In the genomic region with DNA sequence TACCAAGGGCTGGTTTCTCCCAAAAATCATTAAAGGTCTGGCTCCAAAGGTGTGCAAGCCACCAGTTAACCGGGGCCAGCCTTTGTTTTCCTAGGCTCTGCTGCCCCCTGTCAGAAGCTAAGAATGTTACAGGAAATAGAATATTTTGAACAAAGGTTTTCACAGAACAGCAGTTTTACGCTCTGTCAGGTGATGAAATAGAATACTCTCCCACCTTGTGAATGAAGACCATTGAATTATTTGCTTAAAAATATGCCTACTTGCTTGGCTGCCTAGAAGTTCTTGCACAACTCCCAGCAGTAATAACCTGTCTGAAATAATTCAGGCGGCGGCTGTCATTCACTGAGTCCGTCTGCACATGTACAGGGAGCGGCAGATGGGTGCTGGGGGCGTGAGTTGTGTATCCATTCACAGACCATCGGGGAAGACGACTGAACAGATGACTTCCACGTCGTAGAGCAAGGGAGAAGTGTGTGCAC, we compare ENCODE assay signal across 8 cellular contexts. TPM values are rescaled to one million over a fixed set of nuclear protein-coding genes. Genes with fewer than 3 reads are reported as not detected.
DNase-seq lines count a peak whose midpoint lies in the region; ATAC-seq lines count a peak whose summit lies in the region.

No MANE protein-coding gene starts in this region.

- H3K4me1 ChIP-seq in HAP-1 (no peaks in the 10 kb centered on the region), mesendoderm (ENCODE audit: control insufficient read depth, low read depth, low read length) (no peaks in the 10 kb centered on the region)

- H3K79me2 ChIP-seq in mesendoderm (ENCODE audit: control insufficient read depth, insufficient read depth, low read length): no peaks in the 10 kb centered on the region

- no peak overlapping the region for H4K5ac ChIP-seq in mesendoderm (ENCODE audit: low read length)

- no peak for ATAC-seq in GM19467 (IDR thresholded peaks at IDR 0.05; ENCODE audit: unreplicated experiment)

- no peak overlapping the region for H2BK120ac ChIP-seq in mesendoderm (ENCODE audit: low read depth, low read length)

- H3K4me2 ChIP-seq in mesendoderm (ENCODE audit: low read length): no peak overlapping the region

- H3K4me3 ChIP-seq in HAP-1 (no peak overlapping the region), mesendoderm (ENCODE audit: low read length) (no peak overlapping the region)

- H4K8ac ChIP-seq in mesendoderm (ENCODE audit: low read depth, low read length): no peak overlapping the region

- no CpG with 5 or more reads among the region's 11 CpGs for WGBS in mesendoderm (ENCODE audit: extremely low coverage, insufficient coverage, low lambda C conversion rate)

- H3K4ac ChIP-seq in mesendoderm (ENCODE audit: low read depth, low read length): no peak overlapping the region

- H3K9ac ChIP-seq in mesendoderm (ENCODE audit: low read length): no peak overlapping the region

- in situ Hi-C loops in HAP-1 (cut with MboI; ENCODE audit: low sequenced_read_pairs): loop anchor here (25.0 kb wide), 1 partner anchor 591 kb away; a partner anchor contains a TSS

- no peak overlapping the region for H2AK5ac ChIP-seq in mesendoderm (ENCODE audit: low read length)

- no peak overlapping the region for H3K23ac ChIP-seq in mesendoderm (ENCODE audit: low read length)

- no peaks in the 10 kb centered on the region for H3K36me3 ChIP-seq in HAP-1 (replicated peaks)
- H3K36me3 ChIP-seq in mesendoderm (ENCODE audit: control insufficient read depth, insufficient read depth, low read length): no peaks in the 10 kb centered on the region

- no peak overlapping the region for H2BK15ac ChIP-seq in mesendoderm (replicated peaks; ENCODE audit: low read depth)

- no peaks in the 10 kb centered on the region for H3K27me3 ChIP-seq in HAP-1 (ENCODE audit: low read depth)
- no peaks in the 10 kb centered on the region for H3K27me3 ChIP-seq in mesendoderm (ENCODE audit: insufficient read depth, low read length, poor library complexity)

- no peaks in the 10 kb centered on the region for H3K79me1 ChIP-seq in mesendoderm (ENCODE audit: low read length)

- no peak overlapping the region for H2BK5ac ChIP-seq in mesendoderm (ENCODE audit: low read length)

- H3K27ac ChIP-seq in mesendoderm (ENCODE audit: low read depth, low read length): no peak overlapping the region

- H3K9me3 ChIP-seq in HAP-1: no peaks in the 10 kb centered on the region

- DNase-seq in CD1c-positive myeloid dendritic cell (ENCODE audit: extremely low spot score): peak; percentile 68
- peak; percentile 48 to 69 for DNase-seq in HAP-1 (ENCODE audit: low spot score in 2 of 2)
- DNase-seq in NCI-H510A (lab: John Stamatoyannopoulos, UW): peak; percentile 16
- peak; percentile 62 to 73 for DNase-seq in activated CD4-positive, alpha-beta T cell treated with anti-CD3 and anti-CD28 coated beads, Interleukin-2, amount 50 U/mL, for 48 hours
- DNase-seq in ecto neural progenitor cell (ENCODE audit: low spot score): peak; percentile 58
- peak; percentile 62 for DNase-seq in mesendoderm
- DNase-seq in stimulated activated CD8-positive, alpha-beta memory T cell treated with anti-CD3 and anti-CD28 coated beads, Interleukin-2, amount 100 ng/mL, for 1 hour (ENCODE audit: low read depth in 2 of 2): peak; percentile 14 to 31

- no peak overlapping the region for H3K18ac ChIP-seq in mesendoderm (ENCODE audit: low read length)

- no peak overlapping the region for H3K56ac ChIP-seq in mesendoderm (ENCODE audit: low read length)

RNA-seq across cellular contexts. Expression of a gene that starts 56.3 kb away (rescaled TPM):
- 212 TPM for polyA plus RNA-seq in mesendoderm (2013, experiment 1 of 2)
- polyA plus RNA-seq in mesendoderm (2013, experiment 2 of 2): 221 TPM

Comparison
In these comparisons a context has a peak if more than half of its experiments do, and no peak if none do; other contexts are left out.
1. DNase-seq: peak in every context shown above with its lines; median percentile 68 in CD1c-positive myeloid dendritic cell; 68 in activated CD4-positive, alpha-beta T cell treated with anti-CD3 and anti-CD28 coated beads, Interleukin-2, amount 50 U/mL, for 48 hours; 62 in mesendoderm; 58 in HAP-1; 58 in ecto neural progenitor cell; 22 in stimulated activated CD8-positive, alpha-beta memory T cell treated with anti-CD3 and anti-CD28 coated beads, Interleukin-2, amount 100 ng/mL, for 1 hour; 16 in NCI-H510A.